ENCODE assay signal across 8 cellular contexts in genomic region chr5:59587489-59588337, GRCh38.
DNase-seq lines count a peak whose midpoint lies in the region; ATAC-seq and TF ChIP-seq lines count a peak whose summit lies in the region.

No MANE protein-coding gene starts in this region.

- no peaks in the 10 kb centered on the region for H3K9me3 Mint-ChIP-seq in activated CD8-positive, alpha-beta T cell treated with anti-CD3 and anti-CD28 coated beads, Interleukin-2, amount 10 ng/mL, durations not matched to agents 7 days and 5 days (ENCODE audit: insufficient read depth)

- WGBS in heart left ventricle, 4 donors, result 6 to 10% (median 9%) methylated on average over 17 of the region's 17 CpGs
- WGBS in lower leg skin, 2 donors, result 28 to 29% methylated on average over 17 of the region's 17 CpGs

- H3K9me3 ChIP-seq in heart left ventricle, result no peaks in the 10 kb centered on the region

- TF ChIP-seq CTCF in AG09319 (IDR thresholded peaks at IDR 0.05; ENCODE audit: low read depth, low read length), result peak; percentile 26
- TF ChIP-seq CTCF in heart left ventricle (IDR thresholded peaks at IDR 0.05), result peak in 4 of 12 donors; percentile 5 to 29 (median 24)
- TF ChIP-seq CTCF in lower leg skin (IDR thresholded peaks at IDR 0.05), result no peak

- TF ChIP-seq POLR2A in heart left ventricle (IDR thresholded peaks at IDR 0.05) (no peak), lower leg skin (IDR thresholded peaks at IDR 0.05) (no peak)

- H3K27ac ChIP-seq in heart left ventricle, result no peak overlapping the region

- H3K27ac Mint-ChIP-seq in activated CD8-positive, alpha-beta T cell treated with anti-CD3 and anti-CD28 coated beads, Interleukin-2, amount 10 ng/mL, durations not matched to agents 7 days and 5 days, result no peak overlapping the region

- H3K4me1 ChIP-seq in heart left ventricle, result peaks cover 0 to 12% (median 0%) of the 10 kb centered on the region in 12 donors

- H3K36me3 Mint-ChIP-seq in activated CD8-positive, alpha-beta T cell treated with anti-CD3 and anti-CD28 coated beads, Interleukin-2, amount 10 ng/mL, durations not matched to agents 7 days and 5 days (ENCODE audit: low read depth), result no peaks in the 10 kb centered on the region

- POLR2A ChIA-PET in activated CD8-positive, alpha-beta T cell treated with anti-CD3 and anti-CD28 coated beads, Interleukin-2, amount 10 ng/mL, durations not matched to agents 7 days and 5 days (lab: Charles Lee), result no interaction called here

- H3K27me3 Mint-ChIP-seq in activated CD8-positive, alpha-beta T cell treated with anti-CD3 and anti-CD28 coated beads, Interleukin-2, amount 10 ng/mL, durations not matched to agents 7 days and 5 days (ENCODE audit: low read depth), result peaks cover 21% of the 10 kb centered on the region

- CTCF ChIA-PET in activated CD8-positive, alpha-beta T cell treated with anti-CD3 and anti-CD28 coated beads, Interleukin-2, amount 10 ng/mL, durations not matched to agents 7 days and 5 days (lab: Charles Lee), result interaction anchor here (0.9 kb wide), 1 partner anchor 82 kb away, joined by 3 read pairs; no protein-coding TSS in a partner anchor

- H3K4me3 Mint-ChIP-seq in activated CD8-positive, alpha-beta T cell treated with anti-CD3 and anti-CD28 coated beads, Interleukin-2, amount 10 ng/mL, durations not matched to agents 7 days and 5 days, result no peak overlapping the region

- H3K4me3 ChIP-seq in heart left ventricle (peak overlapping the region in 10 of 12 donors; percentile 9 to 52 (median 38)), lower leg skin (ENCODE audit: low read depth, poor library complexity, severe bottlenecking) (no peak overlapping the region)

- no peaks in the 10 kb centered on the region for H3K36me3 ChIP-seq in heart left ventricle

- H3K4me1 Mint-ChIP-seq in activated CD8-positive, alpha-beta T cell treated with anti-CD3 and anti-CD28 coated beads, Interleukin-2, amount 10 ng/mL, durations not matched to agents 7 days and 5 days (ENCODE audit: low read depth), result peaks cover 14% of the 10 kb centered on the region

- no peak for DNase-seq in AG09319 (ENCODE audit: extremely low read depth, low read depth)
- DNase-seq in LHCN-M2 (ENCODE audit: low read depth), result peak; percentile 88
- DNase-seq in activated CD8-positive, alpha-beta T cell treated with anti-CD3 and anti-CD28 coated beads, Interleukin-2, amount 10 ng/mL, durations not matched to agents 7 days and 5 days, result no peak
- peak; percentile 33 to 68 (median 61) for DNase-seq in heart left ventricle
- DNase-seq in posterior cingulate gyrus, result peak; percentile 76 to 98 (median 89)
- DNase-seq in lower leg skin (ENCODE audit: low spot score in 2 of 2), result no peak

- peak; percentile 39 for ATAC-seq in activated CD8-positive, alpha-beta T cell treated with anti-CD3 and anti-CD28 coated beads, Interleukin-2, amount 10 ng/mL, durations not matched to agents 7 days and 5 days
- ATAC-seq in heart left ventricle, result peak; percentile 90 to 99 (median 95)
- ATAC-seq in HG02840 (IDR thresholded peaks at IDR 0.05; ENCODE audit: low FRiP score, unreplicated experiment), result no peak
- no peak for ATAC-seq in GM19351 (IDR thresholded peaks at IDR 0.05; ENCODE audit: unreplicated experiment)

- intact Hi-C loops in heart left ventricle (cut with DNase I), result no loop called here
- intact Hi-C loops in posterior cingulate gyrus (cut with DNase I), result loop anchor here (10.0 kb wide), 1 partner anchor 203 kb away; no protein-coding TSS in a partner anchor
- intact Hi-C loops in lower leg skin (cut with DNase I; ENCODE audit: low total_unique reads), result no loop called here

- no peaks in the 10 kb centered on the region for H3K27me3 ChIP-seq in heart left ventricle

Comparison
In these comparisons a context has a peak if more than half of its experiments do, and no peak if none do; other contexts are left out.
1. DNase-seq: peak in LHCN-M2 (single experiment), heart left ventricle (5 of 5) and posterior cingulate gyrus (10 of 10); none in AG09319 (single experiment), activated CD8-positive, alpha-beta T cell treated with anti-CD3 and anti-CD28 coated beads, Interleukin-2, amount 10 ng/mL, durations not matched to agents 7 days and 5 days (single experiment) and lower leg skin (0 of 2).
2. ATAC-seq: peak in activated CD8-positive, alpha-beta T cell treated with anti-CD3 and anti-CD28 coated beads, Interleukin-2, amount 10 ng/mL, durations not matched to agents 7 days and 5 days (single experiment) and heart left ventricle (4 of 4); none in HG02840 (single experiment) and GM19351 (single experiment).